ENCODE assay signal across 10 cellular contexts in the genomic region with DNA sequence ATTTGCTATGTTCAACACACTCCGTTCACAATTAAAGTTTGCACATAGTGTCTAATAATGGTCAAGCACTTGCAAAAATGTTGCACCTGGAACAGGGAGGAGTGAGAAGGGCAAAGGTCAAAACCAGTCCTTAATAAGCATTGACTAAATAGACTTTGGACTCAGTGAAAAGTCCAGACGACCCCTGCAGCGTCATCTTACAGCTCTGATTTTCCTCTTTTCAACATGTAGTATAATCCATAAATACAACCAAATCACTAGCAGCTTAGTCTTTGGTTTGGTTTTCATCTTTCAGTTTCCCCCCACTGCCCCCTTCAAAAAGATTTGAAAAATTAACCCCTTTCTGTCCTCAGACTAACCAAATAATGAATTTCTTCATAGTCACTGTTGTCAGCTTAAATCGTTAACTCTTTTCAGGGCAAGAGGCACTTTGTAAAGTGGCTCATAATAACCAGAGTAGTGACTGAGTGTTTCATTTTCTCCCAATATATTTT.
DNase-seq lines count a peak whose midpoint lies in the region; ATAC-seq and TF ChIP-seq lines count a peak whose summit lies in the region.
"Had no signal": no experiment of that assay in that cellular context is flagged by ENCODE, and none has a peak within 500 bp of the region (broad histone marks: within the 10 kb centered on the region; RNA-seq: fewer than 3 reads in every experiment).

No MANE protein-coding gene starts in this region.

- H3K36me3 Mint-ChIP-seq in activated T-cell treated with anti-CD3 and anti-CD28 coated beads, Interleukin-2, amount 50 U/mL, for 24 hours (ENCODE audit: low read depth), result peaks cover 9% of the 10 kb centered on the region
- peaks cover 21% of the 10 kb centered on the region for H3K36me3 Mint-ChIP-seq in brain
- H3K36me3 Mint-ChIP-seq: T-cell had no signal

- no peaks in the 10 kb centered on the region for H3K27me3 Mint-ChIP-seq in activated T-cell treated with anti-CD3 and anti-CD28 coated beads, Interleukin-2, amount 50 U/mL, for 24 hours
- no peaks in the 10 kb centered on the region for H3K27me3 Mint-ChIP-seq in brain
- no peaks in the 10 kb centered on the region for H3K27me3 Mint-ChIP-seq in stimulated activated naive CD8-positive, alpha-beta T cell treated with anti-CD3 and anti-CD28 coated beads, Interleukin-15, amount 100 ng/mL, for 72 hours
- H3K27me3 Mint-ChIP-seq: T-cell had no signal

- peaks cover 67% of the 10 kb centered on the region for H3K4me1 Mint-ChIP-seq in activated T-cell treated with anti-CD3 and anti-CD28 coated beads, Interleukin-2, amount 50 U/mL, for 24 hours (ENCODE audit: low read depth)
- H3K4me1 Mint-ChIP-seq in brain, result peaks cover 76% of the 10 kb centered on the region
- peaks cover 41% of the 10 kb centered on the region for H3K4me1 Mint-ChIP-seq in stimulated activated naive CD8-positive, alpha-beta T cell treated with anti-CD3 and anti-CD28 coated beads, Interleukin-15, amount 100 ng/mL, for 72 hours

- H3K27ac Mint-ChIP-seq in activated T-cell treated with anti-CD3 and anti-CD28 coated beads, Interleukin-2, amount 50 U/mL, for 24 hours, result peak overlapping the region; percentile 73
- H3K27ac Mint-ChIP-seq in brain, result peak overlapping the region; percentile 8 to 97 (median 89)
- no peak overlapping the region for H3K27ac Mint-ChIP-seq in stimulated activated naive CD8-positive, alpha-beta T cell treated with anti-CD3 and anti-CD28 coated beads, Interleukin-15, amount 100 ng/mL, for 72 hours

- no peak for DNase-seq in activated T-cell treated with anti-CD3 and anti-CD28 coated beads, Interleukin-2, amount 50 U/mL, for 24 hours
- no peak for DNase-seq in activated T-cell treated with anti-CD3 and anti-CD28 coated beads, Interleukin-2, amount 50 U/mL, for 1 hour
- no peak for DNase-seq in stimulated activated naive CD8-positive, alpha-beta T cell treated with anti-CD3 and anti-CD28 coated beads, Interleukin-15, amount 100 ng/mL, for 72 hours
- no peak for DNase-seq in NCI-H1436 treated with DMSO at 0.1 percent for 48 hours (lab: John Stamatoyannopoulos, UW)
- no peak for DNase-seq in glomerular visceral epithelial cell (ENCODE audit: extremely low spot score)
- DNase-seq in UCSD-AML1 (lab: John Stamatoyannopoulos, UW; ENCODE audit: unreplicated experiment), result no peak
- DNase-seq: H7 had no signal

- ATAC-seq in HG03354 (IDR thresholded peaks at IDR 0.05; ENCODE audit: poor library complexity, severe bottlenecking, unreplicated experiment), result peak; percentile 41
- ATAC-seq in stimulated activated naive CD8-positive, alpha-beta T cell treated with anti-CD3 and anti-CD28 coated beads, Interleukin-15, amount 100 ng/mL, for 72 hours, result peak; percentile 34

- peak overlapping the region; percentile 41 for H3K4me3 Mint-ChIP-seq in activated T-cell treated with anti-CD3 and anti-CD28 coated beads, Interleukin-2, amount 50 U/mL, for 24 hours
- peak overlapping the region; percentile 54 to 87 (median 82) for H3K4me3 Mint-ChIP-seq in brain
- peak overlapping the region; percentile 51 to 71 for H3K4me3 Mint-ChIP-seq in stimulated activated naive CD8-positive, alpha-beta T cell treated with anti-CD3 and anti-CD28 coated beads, Interleukin-15, amount 100 ng/mL, for 72 hours

- H3K9me3 Mint-ChIP-seq in activated T-cell treated with anti-CD3 and anti-CD28 coated beads, Interleukin-2, amount 50 U/mL, for 24 hours, result no peaks in the 10 kb centered on the region
- H3K9me3 Mint-ChIP-seq in brain, result no peaks in the 10 kb centered on the region
- no peaks in the 10 kb centered on the region for H3K9me3 Mint-ChIP-seq in stimulated activated naive CD8-positive, alpha-beta T cell treated with anti-CD3 and anti-CD28 coated beads, Interleukin-15, amount 100 ng/mL, for 72 hours
- H3K9me3 Mint-ChIP-seq: T-cell had no signal

- no peak for TF ChIP-seq CTCF in brain (conservative IDR thresholded peaks at IDR 0.05)

Comparison
In these comparisons a context has a peak if more than half of its experiments do, and no peak if none do; other contexts are left out.
1. H3K27ac Mint-ChIP-seq: peak in activated T-cell treated with anti-CD3 and anti-CD28 coated beads, Interleukin-2, amount 50 U/mL, for 24 hours (single experiment) and brain (5 of 5); none in stimulated activated naive CD8-positive, alpha-beta T cell treated with anti-CD3 and anti-CD28 coated beads, Interleukin-15, amount 100 ng/mL, for 72 hours (0 of 2).
2. Peak in every context shown above with its lines, with median percentiles within 50 percentile points of each other: H3K4me3 Mint-ChIP-seq.